In genomic region chr20:54197621-54198604, GRCh38 we compare ENCODE assay signal across 10 cellular contexts. TPM values are rescaled to one million over a fixed set of nuclear protein-coding genes. Genes with fewer than 3 reads are reported as not detected.
DNase-seq lines count a peak whose midpoint lies in the region; ATAC-seq, FAIRE-seq and TF ChIP-seq lines count a peak whose summit lies in the region.
"Had no signal": no experiment of that assay in that cellular context is flagged by ENCODE, and none has a peak within 500 bp of the region (broad histone marks: within the 10 kb centered on the region; RNA-seq: fewer than 3 reads in every experiment).

No MANE protein-coding gene starts in this region.

- no peaks in the 10 kb centered on the region for H3K9me3 ChIP-seq in smooth muscle cell (replicated peaks; ENCODE audit: low read depth)
- H3K9me3 ChIP-seq in heart right ventricle: no peaks in the 10 kb centered on the region
- H3K9me3 ChIP-seq: BLaER1 had no signal

- H3K4me3 Mint-ChIP-seq in naive thymus-derived CD8-positive, alpha-beta T cell: no peak overlapping the region

- no peaks in the 10 kb centered on the region for H3K27me3 ChIP-seq in smooth muscle cell (ENCODE audit: low read depth)
- H3K27me3 ChIP-seq in heart right ventricle: peaks cover 0 to 17% (median 0%) of the 10 kb centered on the region in 7 donors
- H3K27me3 ChIP-seq: BLaER1 had no signal

- intact Hi-C loops in heart right ventricle (cut with DNase I): loop anchor here in 5 of 10 donors (2.0 to 5.0 kb wide), 4 partner anchors 97 to 101 kb away; no protein-coding TSS in a partner anchor

- H3K27ac ChIP-seq in smooth muscle cell (ENCODE audit: low read depth) (no peak overlapping the region), heart right ventricle (no peak overlapping the region)
- H3K27ac ChIP-seq: BLaER1 had no signal

- peak; percentile 18 for FAIRE-seq in endometrium (lab: Jason Lieb, UNC)

- peak; percentile 42 for TF ChIP-seq CTCF in smooth muscle cell (IDR thresholded peaks at IDR 0.05; ENCODE audit: borderline replicate concordance, insufficient read depth, poor library complexity, severe bottlenecking)
- peak in 1 of 9 donors; percentile 13 for TF ChIP-seq CTCF in heart right ventricle (IDR thresholded peaks at IDR 0.05)

- H3K9me3 Mint-ChIP-seq in naive thymus-derived CD8-positive, alpha-beta T cell: peaks cover 0 to 1% (median 0%) of the 10 kb centered on the region in 9 donors

- WGBS in smooth muscle cell (ENCODE audit: low lambda C conversion rate): 76% methylated on average over 13 of the region's 13 CpGs
- 79 to 80% methylated on average over 13 of the region's 13 CpGs for WGBS in heart right ventricle, 2 donors

- no peaks in the 10 kb centered on the region for H4K20me1 ChIP-seq in smooth muscle cell (ENCODE audit: low read depth)
- H4K20me1 ChIP-seq: BLaER1 had no signal

- H3K4me2 ChIP-seq in smooth muscle cell: no peak overlapping the region
- H3K4me2 ChIP-seq: BLaER1 had no signal

- peak overlapping the region in 3 of 10 donors; percentile 8 to 36 (median 9) for H3K27ac Mint-ChIP-seq in naive thymus-derived CD8-positive, alpha-beta T cell

- H3K36me3 ChIP-seq in smooth muscle cell (ENCODE audit: low read depth): no peaks in the 10 kb centered on the region
- no peaks in the 10 kb centered on the region for H3K36me3 ChIP-seq in heart right ventricle
- H3K36me3 ChIP-seq: BLaER1 had no signal

- H3K27me3 Mint-ChIP-seq in naive thymus-derived CD8-positive, alpha-beta T cell: peaks cover 0 to 5% (median 0%) of the 10 kb centered on the region in 5 donors

- H3K9ac ChIP-seq in smooth muscle cell (ENCODE audit: low read depth): no peak overlapping the region
- H3K9ac ChIP-seq: BLaER1 had no signal

- no peak overlapping the region for H3K4me3 ChIP-seq in smooth muscle cell
- no peak overlapping the region for H3K4me3 ChIP-seq in heart right ventricle
- H3K4me3 ChIP-seq: BLaER1 had no signal

- peaks cover 0 to 3% (median 0%) of the 10 kb centered on the region in 4 donors for H3K4me1 Mint-ChIP-seq in naive thymus-derived CD8-positive, alpha-beta T cell

- no peaks in the 10 kb centered on the region for H3K4me1 ChIP-seq in smooth muscle cell (ENCODE audit: low read depth)
- no peaks in the 10 kb centered on the region for H3K4me1 ChIP-seq in heart right ventricle
- H3K4me1 ChIP-seq: BLaER1 had no signal

- no peak for ATAC-seq in naive thymus-derived CD8-positive, alpha-beta T cell
- ATAC-seq in heart right ventricle: no peak

- no peaks in the 10 kb centered on the region for H3K36me3 Mint-ChIP-seq in naive thymus-derived CD8-positive, alpha-beta T cell

- POLR2A ChIA-PET in naive thymus-derived CD8-positive, alpha-beta T cell (lab: Charles Lee): no interaction called here

- no peak overlapping the region for H2AFZ ChIP-seq in smooth muscle cell (ENCODE audit: low read depth)

- no peaks in the 10 kb centered on the region for H3K79me2 ChIP-seq in smooth muscle cell (ENCODE audit: low read depth)

- peak; percentile 26 for DNase-seq in NCI-H2196 (lab: John Stamatoyannopoulos, UW; ENCODE audit: unreplicated experiment)
- no peak for DNase-seq in NCI-H2196 treated with DMSO at 0.1 percent for 48 hours (lab: John Stamatoyannopoulos, UW; ENCODE audit: unreplicated experiment)
- DNase-seq in NCI-H82 treated with DMSO at 0.1 percent for 48 hours (lab: John Stamatoyannopoulos, UW; ENCODE audit: unreplicated experiment): peak; percentile 16
- no peak for DNase-seq in smooth muscle cell (lab: John Stamatoyannopoulos, UW; ENCODE audit: unreplicated experiment)
- DNase-seq in NCI-H187 (lab: John Stamatoyannopoulos, UW): no peak
- no peak for DNase-seq in naive thymus-derived CD8-positive, alpha-beta T cell
- DNase-seq in heart right ventricle: no peak
- DNase-seq: activated gamma-delta T cell had no signal

- peaks cover 7% of the 10 kb centered on the region for H3F3A ChIP-seq in smooth muscle cell (ENCODE audit: low read depth)

RNA-seq across cellular contexts. Expression of gene PFDN4, which starts 10.0 kb away (rescaled TPM):
- total RNA-seq in smooth muscle cell: 198 and 240 TPM in 2 replicates
- 47.6 and 60.3 TPM in 2 replicates for polyA plus RNA-seq in smooth muscle cell
- total RNA-seq in naive thymus-derived CD8-positive, alpha-beta T cell: 10 to 100 TPM; 20.0 to 23.8 TPM
- 10 to 100 TPM; 32.0 to 68.7 (median 57.8) TPM for polyA plus RNA-seq in naive thymus-derived CD8-positive, alpha-beta T cell
- 10 to 100 TPM; 21.9 to 37.0 (median 28.2) TPM for total RNA-seq in heart right ventricle
- polyA plus RNA-seq in heart right ventricle: 10 to 100 TPM; 44.0 to 56.3 TPM

RNA-seq across cellular contexts. Expression of gene CYP24A1, which starts 24.1 kb away (rescaled TPM):
- total RNA-seq in smooth muscle cell (18.0 and 23.6 TPM in 2 replicates), heart right ventricle (not detected)
- polyA plus RNA-seq in smooth muscle cell (0.70 and 2.9 TPM in 2 replicates), heart right ventricle (not detected)
- total RNA-seq in naive thymus-derived CD8-positive, alpha-beta T cell: under 1 TPM in 1 of 2 experiments, not detected in 1; 0.47 TPM
- not detected for polyA plus RNA-seq in naive thymus-derived CD8-positive, alpha-beta T cell

Comparison
In these comparisons a context has a peak if more than half of its experiments do, and no peak if none do; other contexts are left out.
1. DNase-seq: peak in NCI-H2196 (single experiment) and NCI-H82 treated with DMSO at 0.1 percent for 48 hours (single experiment); none in NCI-H2196 treated with DMSO at 0.1 percent for 48 hours (single experiment), smooth muscle cell (single experiment), NCI-H187 (0 of 2), naive thymus-derived CD8-positive, alpha-beta T cell (0 of 10) and heart right ventricle (0 of 2).
2. RNA of gene CYP24A1, which starts 24.1 kb away (total RNA-seq): 18.0 to 23.6 TPM in smooth muscle cell; 0.47 TPM in naive thymus-derived CD8-positive, alpha-beta T cell and not detected in heart right ventricle; every median in the first group is over 10 times any median in the second.